Comparison of ENCODE assay signal across 8 cellular contexts in the genomic region with DNA sequence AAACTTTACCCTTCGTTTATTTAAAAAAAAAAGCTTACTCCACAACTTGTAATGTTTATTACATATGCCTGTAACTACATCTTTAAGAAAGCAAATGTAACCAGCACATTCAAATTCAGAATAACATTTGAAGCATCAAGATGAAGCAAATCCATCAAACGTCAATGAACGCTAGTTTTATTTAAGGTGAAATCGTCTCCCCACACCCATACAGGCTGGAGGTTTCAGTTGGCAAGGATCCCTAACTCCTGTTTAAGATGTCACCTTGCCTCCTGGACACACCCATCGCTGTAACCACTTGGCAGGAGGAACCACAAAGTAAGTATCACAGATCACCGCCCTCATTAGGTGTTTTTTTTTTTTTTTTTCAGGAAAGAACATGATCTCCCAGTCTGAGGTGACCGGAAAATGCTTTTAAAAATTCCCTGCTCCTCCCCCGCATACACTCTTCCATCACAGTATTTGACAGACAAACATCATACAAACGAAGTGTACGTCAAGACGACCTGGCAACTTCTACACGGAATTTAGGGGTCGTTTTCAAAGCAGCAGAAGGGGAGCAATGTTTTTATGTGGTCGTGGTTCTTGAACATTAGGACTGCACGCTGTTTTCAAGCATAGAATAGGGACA.
DNase-seq lines count a peak whose midpoint lies in the region; ATAC-seq, FAIRE-seq and TF ChIP-seq lines count a peak whose summit lies in the region.

No MANE protein-coding gene starts in this region.

- peak overlapping the region; percentile 99 for H3K4me3 ChIP-seq in AG10803 (ENCODE audit: low read length)
- peak overlapping the region; percentile 99 for H3K4me3 ChIP-seq in NT2/D1 (ENCODE audit: insufficient read length, low read depth)

- no peak for TF ChIP-seq CTCF in AG10803 (conservative IDR thresholded peaks at IDR 0.05; ENCODE audit: low read length)

- peak; percentile 23 for FAIRE-seq in GM19239 (lab: Jason Lieb, UNC)

- H3K36me3 ChIP-seq in NT2/D1 (ENCODE audit: insufficient read depth, insufficient read length, low read length) = peaks cover 40% of the 10 kb centered on the region

- peak; percentile 72 for DNase-seq in AG10803 (ENCODE audit: low read depth)
- DNase-seq in GM19239 (ENCODE audit: insufficient read length, low spot score) = peak; percentile 15
- no peak for DNase-seq in NT2/D1 (ENCODE audit: low read depth, low spot score)
- peak; percentile 78 for DNase-seq in astrocyte of the hippocampus (ENCODE audit: low read depth, low spot score)
- DNase-seq in iris pigment epithelial cell (ENCODE audit: low read depth) = peak; percentile 55
- peak; percentile 28 for DNase-seq in stimulated activated CD4-positive, alpha-beta T cell treated with anti-CD3 and anti-CD28 coated beads, Interleukin-4, amount 100 ng/mL, for 24 hours
- no peak for DNase-seq in nucleus accumbens (lab: John Stamatoyannopoulos, UW)

- no peaks in the 10 kb centered on the region for H3K27me3 ChIP-seq in NT2/D1 (ENCODE audit: insufficient read depth, insufficient read length)

- peak overlapping the region; percentile 70 for H3K9ac ChIP-seq in NT2/D1 (ENCODE audit: insufficient read length, low read depth)

- H3K4me1 ChIP-seq in NT2/D1 (ENCODE audit: insufficient read depth, insufficient read length) = no peaks in the 10 kb centered on the region

- no peak for ATAC-seq in HG03378 (IDR thresholded peaks at IDR 0.05; ENCODE audit: unreplicated experiment)

- no peaks in the 10 kb centered on the region for H3K9me3 ChIP-seq in NT2/D1 (ENCODE audit: insufficient read depth, low read length)

Comparison
In these comparisons a context has a peak if more than half of its experiments do, and no peak if none do; other contexts are left out.
1. DNase-seq: peak in AG10803 (single experiment), GM19239 (single experiment), astrocyte of the hippocampus (single experiment), iris pigment epithelial cell (single experiment) and stimulated activated CD4-positive, alpha-beta T cell treated with anti-CD3 and anti-CD28 coated beads, Interleukin-4, amount 100 ng/mL, for 24 hours (single experiment); none in NT2/D1 (single experiment) and nucleus accumbens (0 of 56).